ENCODE assay signal across 30 cellular contexts in the genomic region with DNA sequence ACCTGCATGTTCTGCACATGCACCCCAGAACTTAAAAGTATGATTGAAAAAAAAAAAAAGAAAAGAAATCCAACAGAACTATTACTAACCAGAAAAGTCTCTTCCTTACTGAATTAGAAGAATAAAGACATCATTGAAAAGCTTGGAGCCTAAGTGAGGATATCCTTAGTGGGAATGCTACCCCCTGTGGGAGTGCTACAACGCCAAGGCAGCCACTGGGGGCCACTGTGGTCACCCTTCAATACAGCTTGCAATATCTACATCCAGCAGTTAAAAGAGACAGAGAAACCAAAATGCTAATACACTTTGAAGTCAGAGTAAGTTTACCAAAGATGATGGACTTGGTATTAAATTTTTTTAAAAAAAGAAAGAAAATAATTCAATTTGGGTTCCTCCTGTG.
DNase-seq lines count a peak whose midpoint lies in the region; ATAC-seq, FAIRE-seq and TF ChIP-seq lines count a peak whose summit lies in the region.
"Had no signal": no experiment of that assay in that cellular context is flagged by ENCODE, and none has a peak within 500 bp of the region (broad histone marks: within the 10 kb centered on the region; RNA-seq: fewer than 3 reads in every experiment).

No MANE protein-coding gene starts in this region.

- no peak overlapping the region for H3K23ac ChIP-seq in IMR-90 (ENCODE audit: low read depth, low read length)
- no peak overlapping the region for H3K23ac ChIP-seq in mesendoderm (ENCODE audit: low read length)

- H3K18ac ChIP-seq in IMR-90 (ENCODE audit: low read depth, low read length) (no peak overlapping the region), mesendoderm (ENCODE audit: low read length) (no peak overlapping the region)

- H4K20me1 ChIP-seq in IMR-90 (ENCODE audit: insufficient read depth, low read length) = no peaks in the 10 kb centered on the region
- no peaks in the 10 kb centered on the region for H4K20me1 ChIP-seq in K562 (replicated peaks; ENCODE audit: control insufficient read depth, insufficient read depth, low read length)
- no peaks in the 10 kb centered on the region for H4K20me1 ChIP-seq in osteoblast (ENCODE audit: insufficient read depth, low read length)

- H3K56ac ChIP-seq in IMR-90 (ENCODE audit: extremely low read depth, insufficient read depth, low read length) (no peak overlapping the region), mesendoderm (ENCODE audit: low read length) (no peak overlapping the region)

- in situ Hi-C loops in IMR-90 (cut with MboI; ENCODE audit: low sequenced_read_pairs) (no loop called here), K562 (cut with MboI) (no loop called here)

- peaks cover 8% of the 10 kb centered on the region for H3K9me1 ChIP-seq in IMR-90 (ENCODE audit: insufficient read depth, low read length)
- no peaks in the 10 kb centered on the region for H3K9me1 ChIP-seq in K562 (ENCODE audit: control insufficient read depth, insufficient read depth, low read length)

- no peaks in the 10 kb centered on the region for H3K79me1 ChIP-seq in IMR-90 (ENCODE audit: low read depth in 1 of 2, low read length in 2 of 2)
- no peaks in the 10 kb centered on the region for H3K79me1 ChIP-seq in mesendoderm (ENCODE audit: low read length)

- H3K9ac ChIP-seq in IMR-90 (ENCODE audit: low read depth, low read length) (no peak overlapping the region), K562 (ENCODE audit: insufficient read depth in 1 of 2, low read depth in 2 of 2, low read length in 2 of 2) (no peak overlapping the region), mesendoderm (ENCODE audit: low read length) (no peak overlapping the region)

- no peak for TF ChIP-seq RAD21 in IMR-90 (IDR thresholded peaks at IDR 0.05; ENCODE audit: low read length)
- TF ChIP-seq RAD21 in K562 (CRISPR knock-in tag; conservative IDR thresholded peaks at IDR 0.05 in 1 of 2, IDR thresholded peaks at IDR 0.05 in 1 of 2) = peak in 1 of 2 experiments; percentile 13; a peak in 2 of 4 replicates

- H3K36me3 ChIP-seq in IMR-90 (ENCODE audit: control insufficient read depth, insufficient read depth, low read length) = no peaks in the 10 kb centered on the region
- no peaks in the 10 kb centered on the region for H3K36me3 ChIP-seq in K562 (ENCODE audit: control insufficient read depth, insufficient read depth, low read length)
- H3K36me3 ChIP-seq in osteoblast (ENCODE audit: insufficient read depth, low read length) = no peaks in the 10 kb centered on the region
- no peaks in the 10 kb centered on the region for H3K36me3 ChIP-seq in mesendoderm (ENCODE audit: control insufficient read depth, insufficient read depth, low read length)
- H3K36me3 ChIP-seq: vagina had no signal

- H3K4me1 ChIP-seq in IMR-90 (ENCODE audit: control insufficient read depth, insufficient read depth, low read length) (peaks cover 8% of the 10 kb centered on the region), K562 (replicated peaks in 1 of 2; ENCODE audit: control insufficient read depth in 2 of 2, insufficient read depth in 2 of 2, low read length in 2 of 2) (no peaks in the 10 kb centered on the region), osteoblast (ENCODE audit: insufficient read depth, low read length) (peaks cover 25% of the 10 kb centered on the region), mesendoderm (ENCODE audit: control insufficient read depth, low read depth, low read length) (no peaks in the 10 kb centered on the region)

- H2AFZ ChIP-seq in IMR-90 (replicated peaks; ENCODE audit: low read length, poor library complexity) (no peak overlapping the region), K562 (ENCODE audit: low read depth, low read length) (no peak overlapping the region), osteoblast (ENCODE audit: low read length) (no peak overlapping the region)

- H3K4me2 ChIP-seq in IMR-90 (ENCODE audit: low read depth, low read length) (no peak overlapping the region), K562 (ENCODE audit: insufficient read depth, low read length) (no peak overlapping the region), osteoblast (ENCODE audit: insufficient read depth, low read length) (no peak overlapping the region), mesendoderm (ENCODE audit: low read length) (no peak overlapping the region)

- DNase-seq in GM12865 (ENCODE audit: low read depth) (no peak), IMR-90 (no peak), K562 (ENCODE audit: extremely low read depth in 1 of 4, low spot score in 3 of 4) (peak in 1 of 4 experiments; percentile 19), osteoblast (ENCODE audit: insufficient read length, low spot score, missing footprints) (no peak), mesendoderm (no peak), iPS-NIHi7 (ENCODE audit: extremely low spot score) (no peak), midbrain (lab: John Stamatoyannopoulos, UW) (no peak)
- DNase-seq: activated B cell treated with CpG ODN at 0.5 μM for 24 hours; activated CD4-positive, alpha-beta T cell treated with anti-CD3 and anti-CD28 coated beads, Interleukin-2, amount 50 U/mL, for 48 hours; activated CD8-positive, alpha-beta memory T cell treated with anti-CD3 and anti-CD28 coated beads, Interleukin-2, amount 50 U/mL, for 48 hours; Calu3; cerebellar nuclear complex; effector CD4-positive, alpha-beta T cell; Karpas-422; left colon; mesenchymal stem cell; naive thymus-derived CD8-positive, alpha-beta T cell; NCI-H1930; NCI-H2227 treated with DMSO at 0.1 percent for 48 hours; NCI-H748 treated with DMSO at 0.1 percent for 48 hours; spleen; stimulated activated CD4-positive, alpha-beta T cell treated with anti-CD3 and anti-CD28 coated beads, Interleukin-4, amount 100 ng/mL, for 1 hour; stimulated activated naive B cell treated with anti-CD40 and anti-IgM and Interleukin-4, amounts not matched to agents 10 μg/mL and 1 μg/mL and 100 μg/mL, for 72 hours; T-helper 9 cell had no signal

- TF ChIP-seq POLR2A in IMR-90 (IDR thresholded peaks at IDR 0.05; ENCODE audit: low read depth, low read length) = no peak
- TF ChIP-seq POLR2A in K562 (conservative IDR thresholded peaks at IDR 0.05) = no peak

- H3K79me2 ChIP-seq in K562 (ENCODE audit: control insufficient read depth, insufficient read depth, low read length) (no peaks in the 10 kb centered on the region), osteoblast (ENCODE audit: insufficient read depth, low read length) (no peaks in the 10 kb centered on the region), mesendoderm (ENCODE audit: control insufficient read depth, insufficient read depth, low read length) (no peaks in the 10 kb centered on the region)

- no peak overlapping the region for H4K5ac ChIP-seq in IMR-90 (ENCODE audit: low read depth, low read length)
- no peak overlapping the region for H4K5ac ChIP-seq in mesendoderm (ENCODE audit: low read length)

- no peak for TF ChIP-seq EP300 in K562 (IDR thresholded peaks at IDR 0.05; ENCODE audit: low read length)

- no TSS peak for BruUV-seq in IMR-90 (replicated peaks; lab: Mats Ljungman, UMichigan)
- BruUV-seq in K562 (replicated peaks; lab: Mats Ljungman, UMichigan) = no TSS peak

- H3K4me3 ChIP-seq in GM12865 (ENCODE audit: low read depth, low read length) (no peak overlapping the region), IMR-90 (ENCODE audit: insufficient read depth, low read depth, low read length) (no peak overlapping the region), K562 (no peak overlapping the region), osteoblast (ENCODE audit: insufficient read depth, low read length) (no peak overlapping the region), mesendoderm (ENCODE audit: low read length) (no peak overlapping the region)
- H3K4me3 ChIP-seq: spleen, suprapubic skin, vagina had no signal

- ATAC-seq in IMR-90 (ENCODE audit: low read depth) (no peak), K562 (peak; percentile 83), GM21526 (IDR thresholded peaks at IDR 0.05; ENCODE audit: low FRiP score, unreplicated experiment) (no peak)
- ATAC-seq: activated naive CD4-positive, alpha-beta T cell treated with anti-CD3 and anti-CD28 coated beads, Interleukin-2, amount 50 U/mL, for 72 hours; activated T-helper 17 cell treated with anti-CD3 and anti-CD28 coated beads, Interleukin-2, amount 50 U/mL, for 72 hours; left colon; naive thymus-derived CD8-positive, alpha-beta T cell; Right ventricle myocardium inferior; stimulated activated naive B cell treated with anti-CD40 and anti-IgM and Interleukin-4, amounts not matched to agents 10 μg/mL and 1 μg/mL and 100 μg/mL, for 72 hours had no signal

- H3K9me3 ChIP-seq in IMR-90 (ENCODE audit: control insufficient read depth, insufficient read depth, low read length) (no peaks in the 10 kb centered on the region), K562 (replicated peaks; ENCODE audit: control insufficient read depth, insufficient read depth, low read depth, low read length) (no peaks in the 10 kb centered on the region), osteoblast (ENCODE audit: low read depth, low read length) (no peaks in the 10 kb centered on the region)
- H3K9me3 ChIP-seq: spleen, suprapubic skin, vagina had no signal

- no peak overlapping the region for H4K91ac ChIP-seq in IMR-90 (ENCODE audit: insufficient read depth, low read depth, low read length)

- intact Hi-C loops in IMR-90 (cut with micrococcal nuclease) (no loop called here), K562 (cut with micrococcal nuclease) (no loop called here)

- 0 out of 2 replicates have a peak overlapping the region, but pooled peaks have one; percentile 21 for H3K14ac ChIP-seq in IMR-90 (replicated peaks; ENCODE audit: low read depth, low read length)

- H4K8ac ChIP-seq in IMR-90 (ENCODE audit: low read depth in 2 of 2, low read length in 2 of 2) = no peak overlapping the region
- H4K8ac ChIP-seq in mesendoderm (ENCODE audit: low read depth, low read length) = no peak overlapping the region

- no peak overlapping the region for H3K27ac ChIP-seq in IMR-90 (ENCODE audit: insufficient read depth, low read length)
- H3K27ac ChIP-seq in K562 (ENCODE audit: extremely low read depth, low read depth, low read length) = no peak overlapping the region
- no peak overlapping the region for H3K27ac ChIP-seq in osteoblast (ENCODE audit: low read depth, low read length)
- H3K27ac ChIP-seq in mesendoderm (ENCODE audit: low read depth, low read length) = no peak overlapping the region
- H3K27ac ChIP-seq: suprapubic skin, vagina had no signal

- H3K27me3 ChIP-seq in IMR-90 (ENCODE audit: control insufficient read depth, insufficient read depth, low read length) (no peaks in the 10 kb centered on the region), K562 (ENCODE audit: control insufficient read depth in 2 of 2, insufficient read depth in 2 of 2, low read length in 2 of 2) (no peaks in the 10 kb centered on the region), osteoblast (ENCODE audit: insufficient read depth, low read length) (no peaks in the 10 kb centered on the region), mesendoderm (ENCODE audit: insufficient read depth, low read length, poor library complexity) (no peaks in the 10 kb centered on the region)
- H3K27me3 ChIP-seq: spleen, suprapubic skin, vagina had no signal

- POLR2A ChIA-PET in IMR-90 (lab: Charles Lee; ENCODE audit: unreplicated experiment) = no interaction called here
- POLR2A ChIA-PET in K562 (lab: Yijun Ruan, JAX) = interaction anchor here (1.2 kb wide), 1 partner anchor 10 kb away, joined by 5 read pairs; no protein-coding TSS in a partner anchor

- H2AK9ac ChIP-seq in IMR-90 (replicated peaks; ENCODE audit: low read depth, low read length, poor library complexity) = no peak overlapping the region

- H2AK5ac ChIP-seq in IMR-90 (ENCODE audit: low read depth, low read length) (no peak overlapping the region), mesendoderm (ENCODE audit: low read length) (no peak overlapping the region)

- CTCF ChIA-PET in IMR-90 (lab: Yijun Ruan, JAX) = interaction anchor here (0.7 kb wide), 1 partner anchor 10 kb away, joined by 3 read pairs; no protein-coding TSS in a partner anchor
- CTCF ChIA-PET in K562 (lab: Yijun Ruan, JAX; ENCODE audit: low intra/inter-chr PET ratio) = no interaction called here

- H2BK120ac ChIP-seq in IMR-90 (ENCODE audit: low read depth, low read length) = no peak overlapping the region
- H2BK120ac ChIP-seq in mesendoderm (ENCODE audit: low read depth, low read length) = no peak overlapping the region

- H3K4ac ChIP-seq in IMR-90 (ENCODE audit: low read depth, low read length) = no peak overlapping the region
- no peak overlapping the region for H3K4ac ChIP-seq in mesendoderm (ENCODE audit: low read depth, low read length)

- FAIRE-seq in K562 (lab: Jason Lieb, UNC) = no peak

- dilution Hi-C loops in IMR-90 (cut with HindIII; ENCODE audit: low sequenced_read_pairs, unreplicated experiment) = loop anchor here (25.0 kb wide), 1 partner anchor 564 kb away; a partner anchor contains a TSS

- H2BK15ac ChIP-seq in IMR-90 (ENCODE audit: low read depth, low read length) (no peak overlapping the region), mesendoderm (replicated peaks; ENCODE audit: low read depth) (no peak overlapping the region)

- TF ChIP-seq CTCF in GM12865 (IDR thresholded peaks at IDR 0.05; ENCODE audit: insufficient read depth, low read depth, low read length, missing control alignments) (peak; percentile 0), IMR-90 (conservative IDR thresholded peaks at IDR 0.05; ENCODE audit: low read depth, low read length) (no peak), K562 (IDR thresholded peaks at IDR 0.05 in 2 of 3, conservative IDR thresholded peaks at IDR 0.05 in 1 of 3; ENCODE audit: insufficient read depth in 2 of 3, low read depth in 1 of 3, low read length in 3 of 3) (peak in 2 of 3 experiments; percentile 38 to 40; a peak in 4 of 6 replicates), osteoblast (IDR thresholded peaks at IDR 0.05; ENCODE audit: extremely low read depth, low read depth, low read length) (peak; percentile 13)

- WGBS in IMR-90 (ENCODE audit: extremely low coverage in 2 of 2, insufficient read length in 1 of 2), 2 experiments = no CpG with 5 or more reads among the region's 1 CpG
- WGBS in K562 (ENCODE audit: insufficient coverage, low coverage, missing lambda C conversion rate) = 15% methylated on average over 1 of the region's 1 CpG
- no CpG with 5 or more reads among the region's 1 CpG for WGBS in mesendoderm (ENCODE audit: extremely low coverage, insufficient coverage, low lambda C conversion rate)

- H2BK5ac ChIP-seq in IMR-90 (ENCODE audit: low read depth, low read length, poor library complexity, severe bottlenecking) = no peak overlapping the region
- H2BK5ac ChIP-seq in mesendoderm (ENCODE audit: low read length) = no peak overlapping the region

- H2BK20ac ChIP-seq in IMR-90 (ENCODE audit: low read depth, low read length) = peak overlapping the region; percentile 49; the same call in 1 of the 2 replicates
